Comparison of ENCODE assay signal across 9 cellular contexts in the genomic region with DNA sequence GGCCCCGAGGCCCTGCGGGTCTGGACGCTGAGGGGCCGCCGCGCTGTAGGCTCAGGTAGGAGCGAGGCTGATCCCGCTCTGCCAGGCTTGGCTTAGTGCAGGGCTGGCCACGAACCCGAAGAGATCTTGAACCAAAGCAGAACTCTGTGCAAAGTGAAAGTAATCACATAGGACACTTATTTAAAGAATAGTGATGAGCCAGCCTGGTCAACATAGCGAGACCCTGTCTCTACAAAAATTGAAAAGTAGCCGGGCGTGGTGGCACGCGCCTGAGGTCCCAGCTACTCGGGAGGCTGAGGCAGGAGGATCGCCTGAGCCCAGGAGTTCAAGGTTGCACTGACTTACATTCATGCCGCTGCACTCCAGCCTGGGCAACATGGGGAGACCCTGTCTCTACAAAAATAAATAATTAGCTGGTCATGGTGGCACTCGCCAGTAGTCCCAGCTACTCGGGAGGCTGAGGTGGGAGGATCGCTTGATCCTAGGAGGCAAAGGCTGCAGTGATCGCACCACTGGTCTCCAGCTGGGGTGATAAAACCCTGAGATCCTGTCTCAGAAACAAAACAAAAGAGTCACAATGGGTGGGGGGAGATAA. TPM values are rescaled to one million over a fixed set of nuclear protein-coding genes. Genes with fewer than 3 reads are reported as not detected.
DNase-seq lines count a peak whose midpoint lies in the region; ATAC-seq and TF ChIP-seq lines count a peak whose summit lies in the region.
"Had no signal": no experiment of that assay in that cellular context is flagged by ENCODE, and none has a peak within 500 bp of the region (broad histone marks: within the 10 kb centered on the region; RNA-seq: fewer than 3 reads in every experiment).

No MANE protein-coding gene starts in this region.

- H3K9me3 ChIP-seq in DND-41 (ENCODE audit: insufficient read depth, low read length, severe bottlenecking) (no peaks in the 10 kb centered on the region), muscle layer of duodenum (ENCODE audit: control insufficient read depth in 1 of 2, low read length in 2 of 2) (no peaks in the 10 kb centered on the region)

- TSS peak; percentile 45 for BruUV-seq in MCF 10A (replicated peaks; lab: Mats Ljungman, UMichigan)

- H3K36me3 Mint-ChIP-seq in MCF 10A (ENCODE audit: insufficient read depth, unreplicated experiment): peaks cover 44% of the 10 kb centered on the region

- intact Hi-C loops in MCF 10A (cut with micrococcal nuclease): loop anchor here (2.0 to 10.0 kb wide), 3 partner anchors 112 to 220 kb away; partner anchors contain the start of genes ZKSCAN5 and ZNF789

- H3K9ac ChIP-seq in DND-41 (ENCODE audit: low read depth, low read length): peak overlapping the region; percentile 79

- H3K4me1 ChIP-seq in DND-41 (ENCODE audit: insufficient read depth, low read length) (peaks cover 62% of the 10 kb centered on the region), muscle layer of duodenum (ENCODE audit: control insufficient read depth in 1 of 2, insufficient read depth in 2 of 2, low read length in 2 of 2) (peaks cover 0 to 16% of the 10 kb centered on the region in 2 donors)

- no peak for TF ChIP-seq CTCF in DND-41 (IDR thresholded peaks at IDR 0.05; ENCODE audit: borderline replicate concordance, extremely low read depth, low read length, poor library complexity, severe bottlenecking)
- no peak for TF ChIP-seq CTCF in MCF 10A (IDR thresholded peaks at IDR 0.05; ENCODE audit: unreplicated experiment)

- peaks cover 24% of the 10 kb centered on the region for H3K4me1 Mint-ChIP-seq in MCF 10A (ENCODE audit: insufficient read depth, unreplicated experiment)

- peak overlapping the region; percentile 90 for H3K4me3 Mint-ChIP-seq in MCF 10A (ENCODE audit: unreplicated experiment)

- H2AFZ ChIP-seq in DND-41 (ENCODE audit: low read depth, low read length): peak overlapping the region; percentile 100; the same call in 1 of the 2 replicates

- CTCF ChIA-PET in MCF 10A (lab: Yijun Ruan, JAX): interaction anchor here (0.8 to 1.3 kb wide), 6 partner anchors 12 to 377 kb away, joined by 3 to 8 read pairs (median 3); no protein-coding TSS in a partner anchor

- H3K27ac ChIP-seq in DND-41 (ENCODE audit: low read length): peak overlapping the region; percentile 87
- peak overlapping the region; percentile 82 for H3K27ac ChIP-seq in muscle layer of duodenum (ENCODE audit: low read length)

- no peaks in the 10 kb centered on the region for H3K27me3 Mint-ChIP-seq in MCF 10A (ENCODE audit: insufficient read depth, unreplicated experiment)

- H4K20me1 ChIP-seq in DND-41 (ENCODE audit: insufficient read depth, low read length): peaks cover 6% of the 10 kb centered on the region; the same call in 1 of the 2 replicates

- H3K27me3 ChIP-seq in DND-41 (ENCODE audit: insufficient read depth, low read length, poor library complexity) (no peaks in the 10 kb centered on the region), muscle layer of duodenum (ENCODE audit: low read depth, low read length) (no peaks in the 10 kb centered on the region)

- peak overlapping the region; percentile 97 for H3K4me2 ChIP-seq in DND-41 (ENCODE audit: insufficient read depth, low read length)

- POLR2A ChIA-PET in MCF 10A (lab: Yijun Ruan, JAX): interaction anchor here (0.6 to 4.3 kb wide), 24 partner anchors 9 to 301 kb away, joined by 3 to 55 read pairs (median 6); partner anchors contain the start of genes CYP3A43, FAM200A, TRIM4 and ZKSCAN5

- peaks cover 56% of the 10 kb centered on the region for H3K79me2 ChIP-seq in DND-41 (ENCODE audit: insufficient read depth, low read length)

- DNase-seq in DND-41: no peak
- DNase-seq in MCF 10A (ENCODE audit: unreplicated experiment): no peak
- DNase-seq in activated effector memory CD4-positive, alpha-beta T cell treated with Interleukin-2 at 50 U/mL for 16 hours: no peak
- no peak for DNase-seq in activated effector memory CD4-positive, alpha-beta T cell treated with anti-CD3 and anti-CD28 coated beads, Interleukin-2, amount 50 U/mL, for 16 hours
- no peak for DNase-seq in central memory CD4-positive, alpha-beta T cell

- peak overlapping the region; percentile 93 for H3K27ac Mint-ChIP-seq in MCF 10A (ENCODE audit: low read depth, unreplicated experiment)

- H3K9me3 Mint-ChIP-seq in MCF 10A (ENCODE audit: unreplicated experiment): no peaks in the 10 kb centered on the region

- ATAC-seq in DND-41 (ENCODE audit: insufficient read depth, low read depth) (no peak; the same call in 2 of the 3 replicates), HG03354 (IDR thresholded peaks at IDR 0.05; ENCODE audit: poor library complexity, severe bottlenecking, unreplicated experiment) (peak; percentile 42), GM18511 (IDR thresholded peaks at IDR 0.05; ENCODE audit: unreplicated experiment) (no peak)

- H3K4me3 ChIP-seq in DND-41 (ENCODE audit: low read depth in 1 of 2, low read length in 2 of 2) (peak overlapping the region; percentile 68 to 88), muscle layer of duodenum (ENCODE audit: low read depth in 1 of 2, low read length in 2 of 2) (peak overlapping the region; percentile 94 to 99)

- H3K36me3 ChIP-seq in DND-41 (ENCODE audit: insufficient read depth, low read length) (peaks cover 52% of the 10 kb centered on the region), muscle layer of duodenum (ENCODE audit: control insufficient read depth in 1 of 2, insufficient read depth in 2 of 2, low read length in 2 of 2) (peaks cover 34 to 40% of the 10 kb centered on the region in 2 donors)

RNA-seq across cellular contexts. Expression of gene ZSCAN25, which starts 0.5 kb away (rescaled TPM):
- 17.6 and 20.9 TPM in 2 replicates for total RNA-seq in MCF 10A (2022)

RNA-seq across cellular contexts. Expression of gene TMEM225B, which starts 19.2 kb away (rescaled TPM):
- 0.70 and 0.96 TPM in 2 replicates for total RNA-seq in MCF 10A (2022)
- total RNA-seq: LHCN-M2 had no signal

RNA-seq across cellular contexts. Expression of gene ZNF655, which starts 58.8 kb away (rescaled TPM):
- total RNA-seq in MCF 10A (2022): 85.2 and 89.9 TPM in 2 replicates
